8 cellular contexts compared by ENCODE assay signal in genomic region chr6:27823714-27824247, GRCh38.
DNase-seq lines count a peak whose midpoint lies in the region; ATAC-seq and TF ChIP-seq lines count a peak whose summit lies in the region.
"Not testable (repeated sequence)": the region's sequence is repeated elsewhere in the genome, so short reads cannot be mapped to it uniquely, and the experiment has no call there.

No MANE protein-coding gene starts in this region.

- H4K20me1 ChIP-seq in PC-3 (ENCODE audit: low read length), result peaks cover 11% of the 10 kb centered on the region

- H3K4me3 ChIP-seq in PC-3 (ENCODE audit: low read length) (peak overlapping the region; percentile 97), epithelial cell of proximal tubule (ENCODE audit: low read depth, low read length) (peak overlapping the region; percentile 50), muscle layer of colon (ENCODE audit: low read depth in 1 of 2, low read length in 2 of 2) (peak overlapping the region in 1 of 2 donors; percentile 55), stomach (peak overlapping the region; percentile 29 to 57 (median 46))

- H3K27ac ChIP-seq in PC-3 (ENCODE audit: low read length) (peak overlapping the region; percentile 83), muscle layer of colon (ENCODE audit: low read depth, low read length) (peak overlapping the region; percentile 44), stomach (peak overlapping the region; percentile 52 to 92 (median 79))

- peaks cover 30% of the 10 kb centered on the region for H3K4me1 Mint-ChIP-seq in activated T-cell treated with anti-CD3 and anti-CD28 coated beads, Interleukin-2, amount 50 U/mL, for 24 hours (ENCODE audit: low read depth)

- CTCF ChIA-PET in PC-3 (lab: Charles Lee), result interaction anchor here (0.7 kb wide), 1 partner anchor 72 kb away, joined by 8 read pairs; no protein-coding TSS in a partner anchor

- not testable (repeated sequence) for H3F3A ChIP-seq in PC-3 (ENCODE audit: low read length, unreplicated experiment)

- peak; percentile 84 for ATAC-seq in PC-3

- DNase-seq in EL (peak; percentile 78), H4 (ENCODE audit: low spot score) (peak; percentile 37), PC-3 (peak; percentile 79), stomach (peak; percentile 70)
- DNase-seq in activated T-cell treated with anti-CD3 and anti-CD28 coated beads, Interleukin-2, amount 50 U/mL, for 24 hours, result peak; percentile 79
- not testable (repeated sequence) for DNase-seq in epithelial cell of proximal tubule (ENCODE audit: low read depth)

- peaks cover 13% of the 10 kb centered on the region for H3K79me2 ChIP-seq in PC-3 (ENCODE audit: low read length)

- not testable (repeated sequence) for H3K27me3 ChIP-seq in PC-3 (ENCODE audit: low read length)
- H3K27me3 ChIP-seq in muscle layer of colon (ENCODE audit: control insufficient read depth in 1 of 2, insufficient read depth in 2 of 2, low read length in 2 of 2), result peaks cover 0 to 29% of the 10 kb centered on the region in 2 donors
- peaks cover 0 to 41% (median 0%) of the 10 kb centered on the region in 3 donors for H3K27me3 ChIP-seq in stomach

- peaks cover 11% of the 10 kb centered on the region for H3K36me3 Mint-ChIP-seq in activated T-cell treated with anti-CD3 and anti-CD28 coated beads, Interleukin-2, amount 50 U/mL, for 24 hours (ENCODE audit: low read depth)

- peak overlapping the region; percentile 98 for H2AFZ ChIP-seq in PC-3 (ENCODE audit: low read length)

- not testable (repeated sequence) for BruUV-seq in PC-3 (replicated peaks; lab: Mats Ljungman, UMichigan)

- peak overlapping the region; percentile 88 for H3K9ac ChIP-seq in PC-3 (ENCODE audit: low read length)
- H3K9ac ChIP-seq in muscle layer of colon (ENCODE audit: low read length), result peak overlapping the region; percentile 4

- H3K4me1 ChIP-seq in PC-3 (ENCODE audit: insufficient read depth, low read length); muscle layer of colon (ENCODE audit: insufficient read depth, low read length): not testable (repeated sequence)
- H3K4me1 ChIP-seq in stomach, result peaks cover 0 to 26% (median 2%) of the 10 kb centered on the region in 4 donors

- peak overlapping the region; percentile 91 for H3K4me3 Mint-ChIP-seq in activated T-cell treated with anti-CD3 and anti-CD28 coated beads, Interleukin-2, amount 50 U/mL, for 24 hours

- POLR2A ChIA-PET in PC-3 (lab: Charles Lee; ENCODE audit: unreplicated experiment), result interaction anchor here (0.7 to 1.3 kb wide), 4 partner anchors 13 to 1686 kb away, joined by 3 to 13 read pairs (median 6); a partner anchor contains a TSS

- not testable (repeated sequence) for H3K36me3 ChIP-seq in PC-3 (ENCODE audit: low read depth, low read length); muscle layer of colon (ENCODE audit: insufficient read depth, low read length); stomach

- H3K4me2 ChIP-seq in PC-3 (ENCODE audit: low read length), result peak overlapping the region; percentile 91

- not testable (repeated sequence) for H3K9me3 Mint-ChIP-seq in activated T-cell treated with anti-CD3 and anti-CD28 coated beads, Interleukin-2, amount 50 U/mL, for 24 hours

- H3K27ac Mint-ChIP-seq in activated T-cell treated with anti-CD3 and anti-CD28 coated beads, Interleukin-2, amount 50 U/mL, for 24 hours, result peak overlapping the region; percentile 99

- TF ChIP-seq EP300 in Ishikawa (IDR thresholded peaks at IDR 0.05; ENCODE audit: borderline replicate concordance), result peak; percentile 51; the same call in 1 of the 2 replicates
- not testable (repeated sequence) for TF ChIP-seq EP300 in stomach (IDR thresholded peaks at IDR 0.05)

- intact Hi-C loops in PC-3 (cut with micrococcal nuclease), result loop anchor here (5.0 kb wide), 1 partner anchor 1606 kb away; a partner anchor contains a TSS
- intact Hi-C loops in stomach (cut with DNase I; ENCODE audit: low total_unique reads), result not testable (repeated sequence)

- WGBS in stomach, 5 donors, result 1 to 4% (median 1%) methylated on average over 19 to 27 of the region's 36 CpGs

- H3K9me3 ChIP-seq in PC-3 (ENCODE audit: low read length); muscle layer of colon (ENCODE audit: low read length); stomach: not testable (repeated sequence)

- not testable (repeated sequence) for TF ChIP-seq CTCF in PC-3 (conservative IDR thresholded peaks at IDR 0.05; ENCODE audit: low read depth, low read length); epithelial cell of proximal tubule (conservative IDR thresholded peaks at IDR 0.05; ENCODE audit: low read depth, low read length); stomach (IDR thresholded peaks at IDR 0.05)

- H3K9me2 ChIP-seq in PC-3 (replicated peaks; ENCODE audit: low read length), result not testable (repeated sequence)

- TF ChIP-seq RAD21 in Ishikawa (IDR thresholded peaks at IDR 0.05; ENCODE audit: low read depth), result not testable (repeated sequence)

- H3K27me3 Mint-ChIP-seq in activated T-cell treated with anti-CD3 and anti-CD28 coated beads, Interleukin-2, amount 50 U/mL, for 24 hours, result not testable (repeated sequence)

- TF ChIP-seq POLR2A in stomach (IDR thresholded peaks at IDR 0.05), result not testable (repeated sequence)

TF ChIP-seq in Ishikawa, 13 proteins besides CTCF, POLR2A, EP300 and RAD21:
- TF ChIP-seq TCF12 (IDR thresholded peaks at IDR 0.05; ENCODE audit: low read depth), result 0 out of 2 replicates have a peak, but pooled peaks have one; percentile 20
- TF ChIP-seq TAF1 (IDR thresholded peaks at IDR 0.05; ENCODE audit: low read depth), result peak; percentile 48; the same call in 1 of the 2 replicates
